12 cellular contexts compared by ENCODE assay signal in the genomic region with DNA sequence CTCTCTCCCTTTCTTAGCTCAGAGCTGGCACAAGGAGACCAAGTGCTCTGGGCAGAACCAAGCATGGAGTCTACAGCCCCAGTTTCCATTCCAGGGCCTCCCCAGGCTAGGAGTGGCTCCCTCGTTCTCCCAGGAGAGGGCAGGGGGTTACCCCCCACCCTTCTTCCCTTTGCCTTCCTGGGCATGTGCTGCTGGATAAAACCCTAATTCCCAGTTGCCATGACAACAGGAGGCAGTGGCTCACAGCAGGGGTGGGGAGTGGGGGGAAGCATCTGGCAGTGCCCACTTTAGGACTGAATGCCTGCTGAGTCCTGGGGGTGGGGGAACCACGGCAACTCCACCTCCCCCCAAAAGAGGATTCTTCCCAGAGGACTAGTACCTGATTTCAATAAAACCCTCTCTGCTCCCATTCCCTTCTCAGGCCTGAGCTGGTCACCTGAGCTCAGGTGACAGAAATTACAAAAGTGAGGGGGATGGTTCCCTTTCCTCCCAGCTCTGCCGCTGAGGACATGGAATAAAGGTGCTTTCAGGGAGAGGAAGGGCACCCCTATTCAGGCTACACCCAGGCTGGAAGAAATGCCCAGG. TPM values are rescaled to one million over a fixed set of nuclear protein-coding genes. Genes with fewer than 3 reads are reported as not detected.
DNase-seq lines count a peak whose midpoint lies in the region; ATAC-seq and TF ChIP-seq lines count a peak whose summit lies in the region.
"Had no signal": no experiment of that assay in that cellular context is flagged by ENCODE, and none has a peak within 500 bp of the region (broad histone marks: within the 10 kb centered on the region; RNA-seq: fewer than 3 reads in every experiment).

No MANE protein-coding gene starts in this region.

- H3K9me3 ChIP-seq in cardiac muscle cell (ENCODE audit: low read depth), result no peaks in the 10 kb centered on the region
- no peaks in the 10 kb centered on the region for H3K9me3 ChIP-seq in T-helper 17 cell (ENCODE audit: control insufficient read depth, low read length, poor library complexity, severe bottlenecking)
- H3K9me3 ChIP-seq in tibial artery, result no peaks in the 10 kb centered on the region
- H3K9me3 ChIP-seq: HAP-1 had no signal

- no peaks in the 10 kb centered on the region for H3K36me3 Mint-ChIP-seq in T-helper 17 cell (ENCODE audit: low read depth)

- no peak overlapping the region for H3K27ac ChIP-seq in cardiac muscle cell
- H3K27ac ChIP-seq in layer of hippocampus (ENCODE audit: low read depth, low read length), result peak overlapping the region; percentile 94
- peak overlapping the region; percentile 95 to 96 for H3K27ac ChIP-seq in tibial artery

- DNase-seq in cardiac muscle cell (ENCODE audit: low read depth in 1 of 2, low spot score in 1 of 2), result no peak
- no peak for DNase-seq in Right ventricle myocardium superior
- no peak for DNase-seq in T-helper 17 cell
- DNase-seq in tibial artery, result no peak
- no peak for DNase-seq in stimulated activated CD8-positive, alpha-beta memory T cell treated with anti-CD3 and anti-CD28 coated beads, Interleukin-4, amount 100 ng/mL, for 48 hours
- no peak for DNase-seq in NCI-H128 (lab: John Stamatoyannopoulos, UW; ENCODE audit: unreplicated experiment)
- no peak for DNase-seq in foreskin melanocyte

- peaks cover 10% of the 10 kb centered on the region for H3K4me1 ChIP-seq in cardiac muscle cell (ENCODE audit: low read depth)
- peaks cover 0 to 40% (median 29%) of the 10 kb centered on the region in 4 donors for H3K4me1 ChIP-seq in tibial artery

- H3K36me3 ChIP-seq in cardiac muscle cell (no peaks in the 10 kb centered on the region), tibial artery (no peaks in the 10 kb centered on the region)
- H3K36me3 ChIP-seq: HAP-1 had no signal

- TF ChIP-seq CTCF in cardiac muscle cell (IDR thresholded peaks at IDR 0.05; ENCODE audit: low read depth, low read length) (no peak), tibial artery (IDR thresholded peaks at IDR 0.05) (no peak)

- intact Hi-C loops in Right ventricle myocardium superior (cut with DNase I) (no loop called here), tibial artery (cut with DNase I; ENCODE audit: low total_unique reads) (no loop called here)

- H3K4me1 Mint-ChIP-seq in T-helper 17 cell, result peaks cover 30% of the 10 kb centered on the region

- peak overlapping the region; percentile 41 for H3K27ac Mint-ChIP-seq in T-helper 17 cell

- H3K4me3 Mint-ChIP-seq in T-helper 17 cell, result peak overlapping the region; percentile 19

- H3K4me3 ChIP-seq in cardiac muscle cell, result peak overlapping the region; percentile 68
- H3K4me3 ChIP-seq in tibial artery, result peak overlapping the region; percentile 76 to 93

- ATAC-seq in Right ventricle myocardium superior (ENCODE audit: poor library complexity) (no peak), T-helper 17 cell (no peak)
- ATAC-seq: esophagus mucosa had no signal

- peaks cover 14% of the 10 kb centered on the region for H3K27me3 ChIP-seq in cardiac muscle cell
- H3K27me3 ChIP-seq in layer of hippocampus (ENCODE audit: control insufficient read depth, insufficient read depth, low read length), result no peaks in the 10 kb centered on the region
- H3K27me3 ChIP-seq in tibial artery, result no peaks in the 10 kb centered on the region

- H3K27me3 Mint-ChIP-seq in T-helper 17 cell, result peaks cover 36% of the 10 kb centered on the region

RNA-seq across cellular contexts. Expression of gene MPP2, which starts 1.8 kb away (rescaled TPM):
- total RNA-seq in cardiac muscle cell (25.0 and 25.4 TPM in 2 replicates), Right ventricle myocardium superior (17.1 TPM), T-helper 17 cell (1 to 10 TPM; 1.5 to 2.2 TPM)
- 17.2 and 23.4 TPM in 2 replicates for polyA plus RNA-seq in cardiac muscle cell

RNA-seq across cellular contexts. Expression of gene PPY, which starts 36.8 kb away (rescaled TPM):
- total RNA-seq in cardiac muscle cell, result not detected in 2 replicates
- not detected in 2 replicates for polyA plus RNA-seq in cardiac muscle cell
- total RNA-seq in Right ventricle myocardium superior, result not detected
- not detected for total RNA-seq in T-helper 17 cell
- total RNA-seq: esophagus mucosa, left lobe of liver, pulmonary artery endothelial cell had no signal

RNA-seq across cellular contexts. Expression of gene PYY, which starts 48.2 kb away (rescaled TPM):
- total RNA-seq in cardiac muscle cell (not detected in 2 replicates), Right ventricle myocardium superior (not detected), T-helper 17 cell (not detected)
- 0.77 TPM in 1 of 2 replicates, not detected in the other for polyA plus RNA-seq in cardiac muscle cell
- total RNA-seq: esophagus mucosa, left lobe of liver, pulmonary artery endothelial cell had no signal

RNA-seq across cellular contexts. Expression of gene CD300LG, which starts 58.5 kb away (rescaled TPM):
- total RNA-seq in cardiac muscle cell (not detected in 2 replicates), Right ventricle myocardium superior (17.5 TPM), T-helper 17 cell (not detected)
- polyA plus RNA-seq in cardiac muscle cell, result not detected in 2 replicates
- total RNA-seq: left lobe of liver, pulmonary artery endothelial cell had no signal
